In genomic region chr10:113221756-113222168, GRCh38 we compare ENCODE assay signal across 12 cellular contexts.
DNase-seq lines count a peak whose midpoint lies in the region; ATAC-seq and TF ChIP-seq lines count a peak whose summit lies in the region.
"Had no signal": no experiment of that assay in that cellular context is flagged by ENCODE, and none has a peak within 500 bp of the region (broad histone marks: within the 10 kb centered on the region; RNA-seq: fewer than 3 reads in every experiment).

No MANE protein-coding gene starts in this region.

- ATAC-seq in RWPE2 (ENCODE audit: low read depth) = peak; percentile 52; the same call in 1 of the 3 replicates
- ATAC-seq in HG03097 (IDR thresholded peaks at IDR 0.05; ENCODE audit: low FRiP score, unreplicated experiment) = no peak
- ATAC-seq: stimulated activated effector memory CD8-positive, alpha-beta T cell treated with anti-CD3 and anti-CD28 coated beads, Interleukin-12 subunit alpha, Interleukin-12 subunit beta, amount 100 ng/mL, for 72 hours had no signal

- H3K4me1 ChIP-seq in RWPE2 (ENCODE audit: insufficient read depth, poor library complexity, severe bottlenecking) = no peaks in the 10 kb centered on the region
- H3K4me1 ChIP-seq in tibial artery = no peaks in the 10 kb centered on the region

- TF ChIP-seq CTCF in RWPE2 (IDR thresholded peaks at IDR 0.05; ENCODE audit: poor library complexity, severe bottlenecking) = no peak
- TF ChIP-seq CTCF in fibroblast of villous mesenchyme (IDR thresholded peaks at IDR 0.05; ENCODE audit: insufficient read depth, low read depth, low read length) = no peak
- TF ChIP-seq CTCF in tibial artery (IDR thresholded peaks at IDR 0.05) = no peak

- intact Hi-C loops in tibial artery (cut with DNase I; ENCODE audit: low total_unique reads) = no loop called here

- H3K9me3 ChIP-seq in RWPE2 (ENCODE audit: severe bottlenecking) (no peaks in the 10 kb centered on the region), tibial artery (no peaks in the 10 kb centered on the region)

- DNase-seq in A172 (ENCODE audit: low spot score) = peak; percentile 93
- DNase-seq in ELR (ENCODE audit: low read depth) = peak; percentile 57
- DNase-seq in RWPE2 (ENCODE audit: low spot score) = no peak
- DNase-seq in fibroblast of villous mesenchyme (ENCODE audit: low read depth) = peak; percentile 28
- no peak for DNase-seq in stimulated activated CD4-positive, alpha-beta T cell treated with anti-CD3 and anti-CD28 coated beads, Interleukin-15, amount 100 ng/mL, for 24 hours
- no peak for DNase-seq in RPMI8226
- no peak for DNase-seq in tibial artery
- DNase-seq: aorta, NCI-H2081 treated with DMSO at 0.1 percent for 48 hours had no signal

- no peak overlapping the region for H3K27ac ChIP-seq in RWPE2 (ENCODE audit: poor library complexity, severe bottlenecking)
- no peak overlapping the region for H3K27ac ChIP-seq in tibial artery
- H3K27ac ChIP-seq: epithelial cell of prostate had no signal

- H3K36me3 ChIP-seq in RWPE2 (ENCODE audit: low read depth) (no peaks in the 10 kb centered on the region), tibial artery (no peaks in the 10 kb centered on the region)

- H3K4me3 ChIP-seq in RWPE2 (ENCODE audit: severe bottlenecking) (no peak overlapping the region), fibroblast of villous mesenchyme (ENCODE audit: low read depth, low read length) (no peak overlapping the region), tibial artery (no peak overlapping the region)

- H3K27me3 ChIP-seq in RWPE2 (ENCODE audit: insufficient read depth, poor library complexity, severe bottlenecking) (no peaks in the 10 kb centered on the region), tibial artery (no peaks in the 10 kb centered on the region)

Comparison
In these comparisons a context has a peak if more than half of its experiments do, and no peak if none do; other contexts are left out.
1. DNase-seq: peak in A172 (single experiment), ELR (single experiment) and fibroblast of villous mesenchyme (single experiment); none in RWPE2 (single experiment), stimulated activated CD4-positive, alpha-beta T cell treated with anti-CD3 and anti-CD28 coated beads, Interleukin-15, amount 100 ng/mL, for 24 hours (single experiment), RPMI8226 (single experiment) and tibial artery (0 of 2).